In genomic region chr14:106508216-106508615, GRCh38 we compare ENCODE assay signal across 21 cellular contexts.
DNase-seq lines count a peak whose midpoint lies in the region; ATAC-seq and TF ChIP-seq lines count a peak whose summit lies in the region.
"Had no signal": no experiment of that assay in that cellular context is flagged by ENCODE, and none has a peak within 500 bp of the region (broad histone marks: within the 10 kb centered on the region; RNA-seq: fewer than 3 reads in every experiment).

No MANE protein-coding gene starts in this region.

- peak overlapping the region; percentile 1 for H3K27ac Mint-ChIP-seq in activated naive CD4-positive, alpha-beta T cell treated with anti-CD3 and anti-CD28 coated beads for 36 hours
- H3K27ac Mint-ChIP-seq in activated naive CD4-positive, alpha-beta T cell treated with anti-CD3 and anti-CD28 coated beads, Interleukin-2, amount 10 ng/mL, durations not matched to agents 7 days and 5 days = no peak overlapping the region
- H3K27ac Mint-ChIP-seq in GM23338 = no peak overlapping the region
- peak overlapping the region; percentile 21 for H3K27ac Mint-ChIP-seq in activated CD8-positive, alpha-beta T cell treated with anti-CD3 and anti-CD28 coated beads for 36 hours

- H3K79me2 ChIP-seq in GM23338 (replicated peaks; ENCODE audit: insufficient read depth) = no peaks in the 10 kb centered on the region

- H3K4me3 ChIP-seq in GM23338 = no peak overlapping the region
- H3K4me3 ChIP-seq in spleen = no peak overlapping the region
- H3K4me3 ChIP-seq: colonic mucosa, mucosa of descending colon, vagina had no signal

- intact Hi-C loops in activated naive CD4-positive, alpha-beta T cell treated with anti-CD3 and anti-CD28 coated beads for 36 hours (cut with micrococcal nuclease) = loop anchor here (2.0 kb wide), 1 partner anchor 281 kb away; no protein-coding TSS in a partner anchor
- intact Hi-C loops in activated CD8-positive, alpha-beta T cell treated with anti-CD3 and anti-CD28 coated beads for 36 hours (cut with micrococcal nuclease) = no loop called here
- intact Hi-C loops in spleen (cut with DNase I; ENCODE audit: low total_unique reads) = no loop called here

- H3K9me2 ChIP-seq in GM23338 (ENCODE audit: insufficient read depth) = no peaks in the 10 kb centered on the region

- CTCF ChIA-PET in activated naive CD4-positive, alpha-beta T cell treated with anti-CD3 and anti-CD28 coated beads for 36 hours (lab: Charles Lee) = interaction anchor here (0.8 to 9.4 kb wide), 18 partner anchors 10 to 367 kb away, joined by 3 to 100 read pairs (median 7); no protein-coding TSS in a partner anchor
- CTCF ChIA-PET in activated naive CD4-positive, alpha-beta T cell treated with anti-CD3 and anti-CD28 coated beads, Interleukin-2, amount 10 ng/mL, durations not matched to agents 7 days and 5 days (lab: Charles Lee) = interaction anchor here (0.7 to 4.3 kb wide), 14 partner anchors 10 to 91 kb away, joined by 3 to 28 read pairs (median 5); no protein-coding TSS in a partner anchor
- CTCF ChIA-PET in activated CD8-positive, alpha-beta T cell treated with anti-CD3 and anti-CD28 coated beads for 36 hours (lab: Charles Lee) = interaction anchor here (0.9 to 8.4 kb wide), 19 partner anchors 10 to 154 kb away, joined by 3 to 106 read pairs (median 10); no protein-coding TSS in a partner anchor

- H3K9me3 ChIP-seq in spleen = no peaks in the 10 kb centered on the region
- H3K9me3 ChIP-seq: colonic mucosa, mucosa of descending colon, neutrophil, vagina had no signal

- TF ChIP-seq CTCF in GM23338 (conservative IDR thresholded peaks at IDR 0.05; ENCODE audit: low read depth in 2 of 2) (no peak), spleen (IDR thresholded peaks at IDR 0.05 in 8 of 11, conservative IDR thresholded peaks at IDR 0.05 in 3 of 11) (peak in 1 of 11 experiments; percentile 14)
- peak; percentile 53 for TF ChIP-seq CTCF in activated CD8-positive, alpha-beta T cell treated with anti-CD3 and anti-CD28 coated beads for 36 hours (IDR thresholded peaks at IDR 0.05)

- H3K27me3 Mint-ChIP-seq in activated naive CD4-positive, alpha-beta T cell treated with anti-CD3 and anti-CD28 coated beads for 36 hours (ENCODE audit: low read depth) = no peaks in the 10 kb centered on the region
- peaks cover 21% of the 10 kb centered on the region for H3K27me3 Mint-ChIP-seq in activated naive CD4-positive, alpha-beta T cell treated with anti-CD3 and anti-CD28 coated beads, Interleukin-2, amount 10 ng/mL, durations not matched to agents 7 days and 5 days
- H3K27me3 Mint-ChIP-seq in GM23338 (ENCODE audit: insufficient read depth, low read depth, poor library complexity) = no peaks in the 10 kb centered on the region
- no peaks in the 10 kb centered on the region for H3K27me3 Mint-ChIP-seq in activated CD8-positive, alpha-beta T cell treated with anti-CD3 and anti-CD28 coated beads for 36 hours

- no peaks in the 10 kb centered on the region for H3K4me1 ChIP-seq in GM23338 (ENCODE audit: insufficient read depth)
- peaks cover 0 to 61% (median 29%) of the 10 kb centered on the region in 6 donors for H3K4me1 ChIP-seq in spleen
- H3K4me1 ChIP-seq: colonic mucosa, vagina had no signal

- H2AFZ ChIP-seq in GM23338 = no peak overlapping the region

- H3F3A ChIP-seq in GM23338 (replicated peaks; ENCODE audit: low read depth) = no peaks in the 10 kb centered on the region

- H3K36me3 ChIP-seq in GM23338 (ENCODE audit: insufficient read depth) = peaks cover 5% of the 10 kb centered on the region; the same call in 1 of the 2 replicates
- H3K36me3 ChIP-seq in spleen = no peaks in the 10 kb centered on the region
- H3K36me3 ChIP-seq: brain microvascular endothelial cell, colonic mucosa, neutrophil, vagina had no signal

- no peak overlapping the region for H3K27ac ChIP-seq in GM23338 (ENCODE audit: low read depth)
- H3K27ac ChIP-seq in spleen = peak overlapping the region in 5 of 8 donors; percentile 44 to 71 (median 65)
- H3K27ac ChIP-seq: brain microvascular endothelial cell, colonic mucosa, neutrophil, vagina had no signal

- WGBS in spleen, 5 donors = 19 to 33% (median 29%) methylated on average over 3 of the region's 3 CpGs

- no peaks in the 10 kb centered on the region for H3K9me3 Mint-ChIP-seq in activated naive CD4-positive, alpha-beta T cell treated with anti-CD3 and anti-CD28 coated beads for 36 hours
- H3K9me3 Mint-ChIP-seq in activated naive CD4-positive, alpha-beta T cell treated with anti-CD3 and anti-CD28 coated beads, Interleukin-2, amount 10 ng/mL, durations not matched to agents 7 days and 5 days = no peaks in the 10 kb centered on the region
- H3K9me3 Mint-ChIP-seq in GM23338 = peaks cover 98% of the 10 kb centered on the region
- H3K9me3 Mint-ChIP-seq in activated CD8-positive, alpha-beta T cell treated with anti-CD3 and anti-CD28 coated beads for 36 hours = no peaks in the 10 kb centered on the region
- H3K9me3 Mint-ChIP-seq: activated naive CD4-positive, alpha-beta T cell treated with anti-CD3 and anti-CD28 coated beads, Interleukin-2, amount 50 U/mL, for 72 hours had no signal

- no peaks in the 10 kb centered on the region for H3K27me3 ChIP-seq in GM23338 (ENCODE audit: insufficient read depth)
- peaks cover 0 to 10% (median 0%) of the 10 kb centered on the region in 7 donors for H3K27me3 ChIP-seq in spleen (replicated peaks in 1 of 7)
- H3K27me3 ChIP-seq: brain microvascular endothelial cell, colonic mucosa, vagina had no signal

- no peak overlapping the region for H3K4me2 ChIP-seq in GM23338

- H3K36me3 Mint-ChIP-seq in activated naive CD4-positive, alpha-beta T cell treated with anti-CD3 and anti-CD28 coated beads for 36 hours (ENCODE audit: low read depth) = no peaks in the 10 kb centered on the region
- no peaks in the 10 kb centered on the region for H3K36me3 Mint-ChIP-seq in activated naive CD4-positive, alpha-beta T cell treated with anti-CD3 and anti-CD28 coated beads, Interleukin-2, amount 10 ng/mL, durations not matched to agents 7 days and 5 days
- H3K36me3 Mint-ChIP-seq in GM23338 (ENCODE audit: low read depth) = peaks cover 40% of the 10 kb centered on the region
- H3K36me3 Mint-ChIP-seq in activated CD8-positive, alpha-beta T cell treated with anti-CD3 and anti-CD28 coated beads for 36 hours (ENCODE audit: low read depth) = no peaks in the 10 kb centered on the region
- H3K36me3 Mint-ChIP-seq: activated naive CD4-positive, alpha-beta T cell treated with anti-CD3 and anti-CD28 coated beads, Interleukin-2, amount 50 U/mL, for 72 hours had no signal

- ATAC-seq in GM23338 = no peak
- ATAC-seq in activated CD8-positive, alpha-beta T cell treated with anti-CD3 and anti-CD28 coated beads for 36 hours = no peak
- ATAC-seq: mucosa of descending colon had no signal

- no peak for DNase-seq in activated naive CD4-positive, alpha-beta T cell treated with anti-CD3 and anti-CD28 coated beads for 36 hours
- DNase-seq in activated naive CD4-positive, alpha-beta T cell treated with anti-CD3 and anti-CD28 coated beads, Interleukin-2, amount 10 ng/mL, durations not matched to agents 7 days and 5 days = no peak
- DNase-seq in GM23338 (ENCODE audit: low spot score) (peak; percentile 1), spleen (no peak), NCI-H1436 (lab: John Stamatoyannopoulos, UW) (no peak), erythroblast (lab: John Stamatoyannopoulos, UW) (no peak)
- peak; percentile 42 for DNase-seq in activated CD8-positive, alpha-beta T cell treated with anti-CD3 and anti-CD28 coated beads for 36 hours
- DNase-seq in stimulated activated CD4-positive, alpha-beta T cell treated with anti-CD3 and anti-CD28 coated beads, Interleukin-1b, Interleukin-23, amount 100 ng/mL, for 48 hours = no peak
- DNase-seq: activated CD8-positive, alpha-beta memory T cell treated with anti-CD3 and anti-CD28 coated beads, Interleukin-2, amount 50 U/mL, for 48 hours; brain microvascular endothelial cell; colonic mucosa; DMS79; KG1; mucosa of descending colon; NCI-H1092 treated with DMSO at 0.1 percent for 48 hours; NCI-H2081 treated with DMSO at 0.1 percent for 48 hours; NCI-H510A; T1000 had no signal

- peaks cover 85% of the 10 kb centered on the region for H3K4me1 Mint-ChIP-seq in activated naive CD4-positive, alpha-beta T cell treated with anti-CD3 and anti-CD28 coated beads for 36 hours (ENCODE audit: low read depth)
- H3K4me1 Mint-ChIP-seq in activated naive CD4-positive, alpha-beta T cell treated with anti-CD3 and anti-CD28 coated beads, Interleukin-2, amount 10 ng/mL, durations not matched to agents 7 days and 5 days = peaks cover 73% of the 10 kb centered on the region
- no peaks in the 10 kb centered on the region for H3K4me1 Mint-ChIP-seq in GM23338
- H3K4me1 Mint-ChIP-seq in activated CD8-positive, alpha-beta T cell treated with anti-CD3 and anti-CD28 coated beads for 36 hours (ENCODE audit: low read depth) = peaks cover 75% of the 10 kb centered on the region

- no peak overlapping the region for H3K4me3 Mint-ChIP-seq in activated naive CD4-positive, alpha-beta T cell treated with anti-CD3 and anti-CD28 coated beads for 36 hours
- H3K4me3 Mint-ChIP-seq in activated naive CD4-positive, alpha-beta T cell treated with anti-CD3 and anti-CD28 coated beads, Interleukin-2, amount 10 ng/mL, durations not matched to agents 7 days and 5 days = no peak overlapping the region
- H3K4me3 Mint-ChIP-seq in GM23338 = no peak overlapping the region
- H3K4me3 Mint-ChIP-seq in activated CD8-positive, alpha-beta T cell treated with anti-CD3 and anti-CD28 coated beads for 36 hours = no peak overlapping the region

- POLR2A ChIA-PET in activated CD8-positive, alpha-beta T cell treated with anti-CD3 and anti-CD28 coated beads for 36 hours (lab: Charles Lee) = interaction anchor here (0.7 to 2.3 kb wide), 3 partner anchors 10 to 23 kb away, joined by 3 to 8 read pairs (median 3); no protein-coding TSS in a partner anchor

- TF ChIP-seq POLR2A in spleen (IDR thresholded peaks at IDR 0.05) (no peak), erythroblast (IDR thresholded peaks at IDR 0.05; ENCODE audit: low read length) (no peak)

- H4K20me1 ChIP-seq in GM23338 (replicated peaks; ENCODE audit: insufficient read depth) = no peaks in the 10 kb centered on the region

Comparison
In these comparisons a context has a peak if more than half of its experiments do, and no peak if none do; other contexts are left out.
1. H3K27ac Mint-ChIP-seq: peak in activated naive CD4-positive, alpha-beta T cell treated with anti-CD3 and anti-CD28 coated beads for 36 hours (single experiment) and activated CD8-positive, alpha-beta T cell treated with anti-CD3 and anti-CD28 coated beads for 36 hours (single experiment); none in activated naive CD4-positive, alpha-beta T cell treated with anti-CD3 and anti-CD28 coated beads, Interleukin-2, amount 10 ng/mL, durations not matched to agents 7 days and 5 days (single experiment) and GM23338 (single experiment).
2. DNase-seq: peak in GM23338 (single experiment) and activated CD8-positive, alpha-beta T cell treated with anti-CD3 and anti-CD28 coated beads for 36 hours (single experiment); none in activated naive CD4-positive, alpha-beta T cell treated with anti-CD3 and anti-CD28 coated beads for 36 hours (single experiment), activated naive CD4-positive, alpha-beta T cell treated with anti-CD3 and anti-CD28 coated beads, Interleukin-2, amount 10 ng/mL, durations not matched to agents 7 days and 5 days (single experiment), spleen (single experiment), NCI-H1436 (single experiment), stimulated activated CD4-positive, alpha-beta T cell treated with anti-CD3 and anti-CD28 coated beads, Interleukin-1b, Interleukin-23, amount 100 ng/mL, for 48 hours (single experiment) and erythroblast (0 of 2).